In genomic region chr12:115791331-115791730, GRCh38 we compare ENCODE assay signal across 34 cellular contexts.
"Had no signal": no experiment of that assay in that cellular context is flagged by ENCODE, and none has a peak within 500 bp of the region (broad histone marks: within the 10 kb centered on the region; RNA-seq: fewer than 3 reads in every experiment).

No MANE protein-coding gene starts in this region.

- H3K27me3 Mint-ChIP-seq: activated CD8-positive, alpha-beta memory T cell treated with anti-CD3 and anti-CD28 coated beads, Interleukin-2, amount 10 ng/mL, durations not matched to agents 7 days and 5 days; activated naive CD4-positive, alpha-beta T cell treated with anti-CD3 and anti-CD28 coated beads, Interleukin-2, amount 10 ng/mL, durations not matched to agents 7 days and 5 days had no signal

- H3K36me3 Mint-ChIP-seq: activated CD4-positive, alpha-beta memory T cell treated with anti-CD3 and anti-CD28 coated beads for 36 hours; activated CD8-positive, alpha-beta memory T cell treated with anti-CD3 and anti-CD28 coated beads, Interleukin-2, amount 10 ng/mL, durations not matched to agents 7 days and 5 days; activated naive CD4-positive, alpha-beta T cell treated with anti-CD3 and anti-CD28 coated beads, Interleukin-2, amount 10 ng/mL, durations not matched to agents 7 days and 5 days; activated naive CD8-positive, alpha-beta T cell had no signal

- H3K4me1 ChIP-seq: Peyer's patch had no signal

- ATAC-seq: activated CD8-positive, alpha-beta memory T cell treated with anti-CD3 and anti-CD28 coated beads, Interleukin-2, amount 10 ng/mL, durations not matched to agents 7 days and 5 days; PC-3 had no signal

- H3K4me3 Mint-ChIP-seq: activated B cell treated with CpG ODN at 0.5 μM for 24 hours; activated CD4-positive, alpha-beta memory T cell treated with anti-CD3 and anti-CD28 coated beads for 36 hours; activated CD8-positive, alpha-beta memory T cell treated with anti-CD3 and anti-CD28 coated beads, Interleukin-2, amount 10 ng/mL, durations not matched to agents 7 days and 5 days; activated naive CD4-positive, alpha-beta T cell treated with anti-CD3 and anti-CD28 coated beads, Interleukin-2, amount 10 ng/mL, durations not matched to agents 7 days and 5 days; activated naive CD8-positive, alpha-beta T cell had no signal

- H3K4me1 Mint-ChIP-seq: activated B cell treated with CpG ODN at 0.5 μM for 24 hours; activated CD8-positive, alpha-beta memory T cell treated with anti-CD3 and anti-CD28 coated beads, Interleukin-2, amount 10 ng/mL, durations not matched to agents 7 days and 5 days; activated naive CD4-positive, alpha-beta T cell treated with anti-CD3 and anti-CD28 coated beads, Interleukin-2, amount 10 ng/mL, durations not matched to agents 7 days and 5 days had no signal

- H3K27me3 ChIP-seq: brain microvascular endothelial cell, Peyer's patch had no signal

- H3K4me3 ChIP-seq: Peyer's patch had no signal

- H3K9me3 ChIP-seq: Peyer's patch had no signal

- H3K36me3 ChIP-seq: brain microvascular endothelial cell, Peyer's patch had no signal

- DNase-seq: activated B cell treated with CpG ODN at 0.5 μM for 24 hours; activated CD4-positive, alpha-beta memory T cell treated with anti-CD3 and anti-CD28 coated beads for 36 hours; activated CD4-positive, alpha-beta T cell treated with anti-CD3 and anti-CD28 coated beads for 4 hours; activated CD4-positive, alpha-beta T cell treated with anti-CD3 and anti-CD28 coated beads, Interleukin-2, amount 50 U/mL, for 1 hour; activated CD4-positive, CD25-positive, alpha-beta regulatory T cell treated with anti-CD3 and anti-CD28 coated beads, Interleukin-2, amount 50 U/mL, for 72 hours; activated CD8-positive, alpha-beta memory T cell treated with anti-CD3 and anti-CD28 coated beads for 24 hours; activated CD8-positive, alpha-beta memory T cell treated with anti-CD3 and anti-CD28 coated beads, Interleukin-2, amount 10 ng/mL, durations not matched to agents 7 days and 5 days; activated CD8-positive, alpha-beta memory T cell treated with anti-CD3 and anti-CD28 coated beads, Interleukin-2, amount 50 U/mL, for 48 hours; activated effector memory CD4-positive, alpha-beta T cell treated with Interleukin-2 at 50 U/mL for 16 hours; activated naive CD4-positive, alpha-beta T cell treated with anti-CD3 and anti-CD28 coated beads, Interleukin-2, amount 10 ng/mL, durations not matched to agents 7 days and 5 days; activated T-cell treated with anti-CD3 and anti-CD28 coated beads, Interleukin-2, amount 50 U/mL, for 48 hours; amniotic stem cell; aorta; brain microvascular endothelial cell; MM.1S; MV-4-11; NCI-H1092; NCI-H1436 treated with DMSO at 0.1 percent for 48 hours; NCI-H1694 treated with DMSO at 0.1 percent for 48 hours; NCI-H2029; NCI-H345; NCI-H526; NCI-H748 treated with DMSO at 0.1 percent for 48 hours; NK-92 treated with Interleukin-12 subunit alpha and Interleukin-12 subunit beta, amount 100 ng/mL, for 24 hours; PC-3; Peyer's patch; RPMI8226; SW 1271; T-helper 1 cell; T-helper 2 cell; T-helper 9 cell had no signal

- H3K9me3 Mint-ChIP-seq: activated B cell treated with CpG ODN at 0.5 μM for 24 hours; activated naive CD4-positive, alpha-beta T cell treated with anti-CD3 and anti-CD28 coated beads, Interleukin-2, amount 10 ng/mL, durations not matched to agents 7 days and 5 days had no signal

- H3K27ac Mint-ChIP-seq: activated B cell treated with CpG ODN at 0.5 μM for 24 hours; activated CD4-positive, alpha-beta memory T cell treated with anti-CD3 and anti-CD28 coated beads for 36 hours; activated CD8-positive, alpha-beta memory T cell treated with anti-CD3 and anti-CD28 coated beads, Interleukin-2, amount 10 ng/mL, durations not matched to agents 7 days and 5 days; activated naive CD4-positive, alpha-beta T cell treated with anti-CD3 and anti-CD28 coated beads, Interleukin-2, amount 10 ng/mL, durations not matched to agents 7 days and 5 days; activated naive CD8-positive, alpha-beta T cell had no signal

- H3K27ac ChIP-seq: brain microvascular endothelial cell, KMS-11, Peyer's patch, VCaP had no signal
